In genomic region chrX:101550825-101551767, GRCh38 we compare ENCODE assay signal across 8 cellular contexts. TPM values are rescaled to one million over a fixed set of nuclear protein-coding genes. Genes with fewer than 3 reads are reported as not detected.
DNase-seq lines count a peak whose midpoint lies in the region; ATAC-seq, FAIRE-seq and TF ChIP-seq lines count a peak whose summit lies in the region.

No MANE protein-coding gene starts in this region.

- no peaks in the 10 kb centered on the region for H3K36me3 ChIP-seq in keratinocyte (ENCODE audit: control insufficient read depth in 2 of 2, extremely low read depth in 1 of 2, insufficient read depth in 2 of 2, low read length in 2 of 2)

- FAIRE-seq in keratinocyte (lab: Jason Lieb, UNC), result no peak

- H3K4me3 ChIP-seq in keratinocyte (ENCODE audit: control insufficient read depth in 2 of 3, extremely low read depth in 1 of 3, insufficient read depth in 2 of 3, low read depth in 1 of 3, low read length in 3 of 3) (peak overlapping the region; percentile 46 to 84 (median 71)), skin epidermis (peak overlapping the region; percentile 39 to 57 (median 44))

- no peak for TF ChIP-seq CTCF in keratinocyte (optimal IDR thresholded peaks at IDR 0.05 in 1 of 3, IDR thresholded peaks at IDR 0.05 in 1 of 3, conservative IDR thresholded peaks at IDR 0.05 in 1 of 3; ENCODE audit: extremely low read depth in 1 of 3, insufficient read depth in 2 of 3, low read length in 3 of 3)

- peak overlapping the region; percentile 80 for H3K9ac ChIP-seq in keratinocyte (ENCODE audit: control insufficient read depth, extremely low read depth, insufficient read depth, low read length)

- peak overlapping the region; percentile 81 for H2AFZ ChIP-seq in keratinocyte (ENCODE audit: control insufficient read depth, low read length)

- dilution Hi-C loops in keratinocyte (cut with MboI; ENCODE audit: extremely low pct_ligation_motif_present, low sequenced_read_pairs), result no loop called here

- DNase-seq in ELR (ENCODE audit: low read depth) (peak; percentile 61), NCI-H2196 (lab: John Stamatoyannopoulos, UW; ENCODE audit: unreplicated experiment) (peak; percentile 3), keratinocyte (ENCODE audit: low read depth, low spot score) (no peak), NCI-H2171 (lab: John Stamatoyannopoulos, UW) (no peak)
- DNase-seq in stimulated activated CD4-positive, alpha-beta T cell treated with anti-CD3 and anti-CD28 coated beads, Interleukin-1b, Interleukin-23, amount 100 ng/mL, for 48 hours, result no peak

- H3K9me1 ChIP-seq in keratinocyte (ENCODE audit: control insufficient read depth, extremely low read depth, insufficient read depth, low read length), result no peaks in the 10 kb centered on the region

- no peaks in the 10 kb centered on the region for H3K4me1 ChIP-seq in keratinocyte (ENCODE audit: control insufficient read depth, extremely low read depth, insufficient read depth, low read length)

- no peaks in the 10 kb centered on the region for H4K20me1 ChIP-seq in keratinocyte (ENCODE audit: control insufficient read depth, extremely low read depth, insufficient read depth, low read length)

- H3K9me3 ChIP-seq in keratinocyte (ENCODE audit: control insufficient read depth, low read depth, low read length), result no peaks in the 10 kb centered on the region

- H3K79me2 ChIP-seq in keratinocyte (ENCODE audit: control insufficient read depth, insufficient read depth, low read length), result no peaks in the 10 kb centered on the region

- H3K27me3 ChIP-seq in keratinocyte (ENCODE audit: control insufficient read depth, extremely low read depth, insufficient read depth, low read length), result no peaks in the 10 kb centered on the region

- peak overlapping the region; percentile 82 for H3K4me2 ChIP-seq in keratinocyte (ENCODE audit: control insufficient read depth, extremely low read depth, insufficient read depth, low read depth, low read length)

- ATAC-seq in HG02884 (IDR thresholded peaks at IDR 0.05; ENCODE audit: unreplicated experiment), result no peak

- peak overlapping the region; percentile 91 for H3K27ac ChIP-seq in cingulate gyrus (ENCODE audit: low read depth, low read length)
- H3K27ac ChIP-seq in keratinocyte (ENCODE audit: control insufficient read depth, insufficient read depth, low read length), result peak overlapping the region; percentile 60
- H3K27ac ChIP-seq in skin epidermis, result peak overlapping the region in 19 of 21 experiments; percentile 51 to 90 (median 79)

RNA-seq across cellular contexts. Expression of gene ARMCX1, which starts 0.7 kb away (rescaled TPM):
- polyA plus RNA-seq in keratinocyte, result 14.4 to 16.1 TPM (median 14.9 TPM) in 3 replicates
- polyA plus RNA-seq in keratinocyte (2011; ENCODE audit: low read depth), result 7.7 TPM
- 11.7 and 14.7 TPM in 2 replicates for polyA plus RNA-seq in keratinocyte (2011; cell fraction: cytosol; rRNA removed)
- polyA plus RNA-seq in keratinocyte (2011; cell fraction: nucleus; rRNA removed), result 14.8 and 17.9 TPM in 2 replicates
- 11.8 and 14.0 TPM in 2 replicates for polyA plus RNA-seq in keratinocyte (2012; ENCODE audit: low replicate concordance)
- 3.1 to 10.9 TPM (median 8.5 TPM) in 3 replicates for polyA minus RNA-seq in keratinocyte
- 9.0 TPM for polyA minus RNA-seq in keratinocyte (2011; cell fraction: cytosol; rRNA and poly(A)+ RNA removed)
- polyA minus RNA-seq in keratinocyte (2011; cell fraction: nucleus; rRNA and poly(A)+ RNA removed), result 5.9 and 7.3 TPM in 2 replicates

Comparison
In these comparisons a context has a peak if more than half of its experiments do, and no peak if none do; other contexts are left out.
1. DNase-seq: peak in ELR (single experiment) and NCI-H2196 (single experiment); none in keratinocyte (single experiment), stimulated activated CD4-positive, alpha-beta T cell treated with anti-CD3 and anti-CD28 coated beads, Interleukin-1b, Interleukin-23, amount 100 ng/mL, for 48 hours (single experiment) and NCI-H2171 (single experiment).
2. Peak in every context shown above with its lines, with median percentiles within 50 percentile points of each other: H3K27ac ChIP-seq.